Comparison of ENCODE assay signal across 16 cellular contexts in the genomic region with DNA sequence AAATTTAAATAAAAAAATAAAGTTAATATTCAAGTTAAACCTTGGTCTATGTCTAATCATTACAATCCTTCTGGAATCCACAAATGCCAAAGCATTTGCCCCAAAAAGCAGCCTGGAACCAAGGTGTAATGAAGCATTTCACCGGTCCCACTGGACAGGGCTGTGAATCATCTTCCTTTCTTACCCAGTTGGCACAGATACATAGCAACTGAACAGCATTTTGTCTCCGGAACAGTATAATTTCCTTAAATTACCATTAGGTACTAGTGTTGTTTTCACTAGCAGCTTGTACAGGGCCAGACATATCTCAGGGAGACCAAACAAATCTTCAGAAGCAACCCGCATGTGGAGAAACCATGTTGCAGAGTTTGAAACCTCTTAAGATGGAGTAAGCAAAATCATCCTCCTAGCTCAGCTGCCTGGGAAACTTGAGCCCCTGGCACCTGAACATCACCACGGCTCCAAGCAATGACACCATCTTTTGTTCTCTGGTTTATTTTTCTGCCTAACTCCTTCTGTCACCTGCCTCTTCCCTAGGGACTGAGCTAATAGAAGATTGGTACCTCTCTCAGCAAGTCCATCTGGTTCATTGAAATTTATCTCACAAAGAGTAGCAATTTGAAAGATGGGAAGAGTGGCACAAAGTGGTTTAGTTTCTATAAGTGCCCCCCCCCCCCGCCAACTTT. TPM values are rescaled to one million over a fixed set of nuclear protein-coding genes. Genes with fewer than 3 reads are reported as not detected.
DNase-seq lines count a peak whose midpoint lies in the region; ATAC-seq and TF ChIP-seq lines count a peak whose summit lies in the region.
"Had no signal": no experiment of that assay in that cellular context is flagged by ENCODE, and none has a peak within 500 bp of the region (broad histone marks: within the 10 kb centered on the region; RNA-seq: fewer than 3 reads in every experiment).

No MANE protein-coding gene starts in this region.

- no peak for ATAC-seq in GM18861 (IDR thresholded peaks at IDR 0.05; ENCODE audit: unreplicated experiment)
- ATAC-seq: HCT116, upper lobe of right lung had no signal

- in situ Hi-C loops in Caki2 (cut with HindIII; ENCODE audit: low pct_unique_long_range_greater_than_20kb, low sequenced_read_pairs), result no loop called here

- peaks cover 14% of the 10 kb centered on the region for H3K4me1 Mint-ChIP-seq in glutamatergic neuron (ENCODE audit: low read depth, unreplicated experiment)
- H3K4me1 Mint-ChIP-seq in activated T-cell treated with anti-CD3 and anti-CD28 coated beads, Interleukin-2, amount 50 U/mL, for 24 hours (ENCODE audit: low read depth), result peaks cover 13% of the 10 kb centered on the region

- no peaks in the 10 kb centered on the region for H3K27me3 Mint-ChIP-seq in glutamatergic neuron (ENCODE audit: unreplicated experiment)
- no peaks in the 10 kb centered on the region for H3K27me3 Mint-ChIP-seq in activated T-cell treated with anti-CD3 and anti-CD28 coated beads, Interleukin-2, amount 50 U/mL, for 24 hours
- H3K27me3 Mint-ChIP-seq: activated naive CD4-positive, alpha-beta T cell treated with anti-CD3 and anti-CD28 coated beads, Interleukin-2, amount 50 U/mL, for 24 hours had no signal

- H3K27ac Mint-ChIP-seq in glutamatergic neuron (ENCODE audit: unreplicated experiment), result peak overlapping the region; percentile 44
- no peak overlapping the region for H3K27ac Mint-ChIP-seq in activated T-cell treated with anti-CD3 and anti-CD28 coated beads, Interleukin-2, amount 50 U/mL, for 24 hours
- H3K27ac Mint-ChIP-seq: activated CD4-positive, alpha-beta memory T cell treated with anti-CD3 and anti-CD28 coated beads, Interleukin-2, amount 10 ng/mL, durations not matched to agents 7 days and 5 days; activated naive CD4-positive, alpha-beta T cell treated with anti-CD3 and anti-CD28 coated beads, Interleukin-2, amount 50 U/mL, for 24 hours had no signal

- no peak overlapping the region for H3K4me3 Mint-ChIP-seq in glutamatergic neuron (ENCODE audit: unreplicated experiment)
- no peak overlapping the region for H3K4me3 Mint-ChIP-seq in activated T-cell treated with anti-CD3 and anti-CD28 coated beads, Interleukin-2, amount 50 U/mL, for 24 hours
- H3K4me3 Mint-ChIP-seq: activated CD4-positive, alpha-beta memory T cell treated with anti-CD3 and anti-CD28 coated beads, Interleukin-2, amount 10 ng/mL, durations not matched to agents 7 days and 5 days; activated naive CD4-positive, alpha-beta T cell treated with anti-CD3 and anti-CD28 coated beads, Interleukin-2, amount 50 U/mL, for 24 hours had no signal

- no peak for TF ChIP-seq CTCF in glutamatergic neuron (IDR thresholded peaks at IDR 0.05; ENCODE audit: partially characterized antibody, unreplicated experiment)

- no peaks in the 10 kb centered on the region for H3K36me3 Mint-ChIP-seq in glutamatergic neuron (ENCODE audit: unreplicated experiment)
- no peaks in the 10 kb centered on the region for H3K36me3 Mint-ChIP-seq in activated T-cell treated with anti-CD3 and anti-CD28 coated beads, Interleukin-2, amount 50 U/mL, for 24 hours (ENCODE audit: low read depth)
- H3K36me3 Mint-ChIP-seq: activated naive CD4-positive, alpha-beta T cell treated with anti-CD3 and anti-CD28 coated beads, Interleukin-2, amount 50 U/mL, for 24 hours had no signal

- peaks cover 4% of the 10 kb centered on the region for H3K9me3 Mint-ChIP-seq in glutamatergic neuron (ENCODE audit: unreplicated experiment)
- H3K9me3 Mint-ChIP-seq in activated T-cell treated with anti-CD3 and anti-CD28 coated beads, Interleukin-2, amount 50 U/mL, for 24 hours, result no peaks in the 10 kb centered on the region
- H3K9me3 Mint-ChIP-seq: activated CD4-positive, alpha-beta memory T cell treated with anti-CD3 and anti-CD28 coated beads, Interleukin-2, amount 10 ng/mL, durations not matched to agents 7 days and 5 days; activated naive CD4-positive, alpha-beta T cell treated with anti-CD3 and anti-CD28 coated beads, Interleukin-2, amount 50 U/mL, for 24 hours had no signal

- peak; percentile 63 for DNase-seq in Caki2 (ENCODE audit: low read depth)
- DNase-seq in NCI-H1436 treated with DMSO at 0.1 percent for 48 hours (lab: John Stamatoyannopoulos, UW), result peak; percentile 99
- DNase-seq in NCI-H69 (lab: John Stamatoyannopoulos, UW), result peak; percentile 98
- no peak for DNase-seq in glutamatergic neuron
- no peak for DNase-seq in activated gamma-delta T cell (lab: John Stamatoyannopoulos, UW)
- DNase-seq in activated naive CD4-positive, alpha-beta T cell treated with Interleukin-2 at 50 U/mL for 16 hours, result no peak
- DNase-seq in activated T-cell treated with anti-CD3 and anti-CD28 coated beads, Interleukin-2, amount 50 U/mL, for 24 hours, result no peak
- DNase-seq: activated CD4-positive, alpha-beta memory T cell treated with anti-CD3 and anti-CD28 coated beads, Interleukin-2, amount 10 ng/mL, durations not matched to agents 7 days and 5 days; DND-41; erythroblast; occipital lobe; T1000; upper lobe of right lung had no signal

RNA-seq across cellular contexts. Expression of a gene that starts 17.9 kb away (rescaled TPM):
- total RNA-seq in Caki2 (2014; rRNA removed; shearing (Covaris generic); ENCODE audit: low replicate concordance), result 13.8 and 18.6 TPM in 2 replicates
- total RNA-seq in glutamatergic neuron (ENCODE audit: unreplicated experiment), result 7.9 TPM

Comparison
In these comparisons a context has a peak if more than half of its experiments do, and no peak if none do; other contexts are left out.
1. DNase-seq: peak in Caki2 (single experiment), NCI-H1436 treated with DMSO at 0.1 percent for 48 hours (single experiment) and NCI-H69 (single experiment); none in glutamatergic neuron (single experiment), activated gamma-delta T cell (single experiment), activated naive CD4-positive, alpha-beta T cell treated with Interleukin-2 at 50 U/mL for 16 hours (single experiment) and activated T-cell treated with anti-CD3 and anti-CD28 coated beads, Interleukin-2, amount 50 U/mL, for 24 hours (single experiment).